Comparison of ENCODE assay signal across 22 cellular contexts in genomic region chr3:98892263-98892662, GRCh38. TPM values are rescaled to one million over a fixed set of nuclear protein-coding genes. Genes with fewer than 3 reads are reported as not detected.
DNase-seq lines count a peak whose midpoint lies in the region; ATAC-seq and TF ChIP-seq lines count a peak whose summit lies in the region.
"Had no signal": no experiment of that assay in that cellular context is flagged by ENCODE, and none has a peak within 500 bp of the region (broad histone marks: within the 10 kb centered on the region; RNA-seq: fewer than 3 reads in every experiment).

No MANE protein-coding gene starts in this region.

- H3K4me3 ChIP-seq in body of pancreas (no peak overlapping the region), gastroesophageal sphincter (no peak overlapping the region)
- H3K4me3 ChIP-seq: colonic mucosa, esophagus muscularis mucosa, lung had no signal

- H3K27me3 Mint-ChIP-seq in HFFc6 (ENCODE audit: insufficient read depth) = no peaks in the 10 kb centered on the region
- H3K27me3 Mint-ChIP-seq: IgD-negative memory B cell had no signal

- H3K4me3 Mint-ChIP-seq in HFFc6 = peak overlapping the region; percentile 60; the same call in 1 of the 2 replicates
- H3K4me3 Mint-ChIP-seq: activated CD4-positive, alpha-beta memory T cell treated with anti-CD3 and anti-CD28 coated beads, Interleukin-2, amount 10 ng/mL, durations not matched to agents 7 days and 5 days; activated naive CD8-positive, alpha-beta T cell treated with anti-CD3 and anti-CD28 coated beads, Interleukin-2, amount 10 ng/mL, durations not matched to agents 7 days and 5 days; IgD-negative memory B cell had no signal

- in situ Hi-C loops in G401 (cut with HindIII; ENCODE audit: low sequenced_read_pairs) = no loop called here

- ATAC-seq in body of pancreas (no peak), HG03280 (IDR thresholded peaks at IDR 0.05; ENCODE audit: unreplicated experiment) (no peak), gastroesophageal sphincter (no peak)
- ATAC-seq: activated CD4-positive, CD25-positive, alpha-beta regulatory T cell treated with anti-CD3 and anti-CD28 coated beads, Interleukin-2, amount 50 U/mL, for 24 hours had no signal

- H3K36me3 ChIP-seq in body of pancreas (replicated peaks in 1 of 2; ENCODE audit: insufficient read depth in 1 of 2, low read depth in 2 of 2) = no peaks in the 10 kb centered on the region
- no peaks in the 10 kb centered on the region for H3K36me3 ChIP-seq in gastroesophageal sphincter
- H3K36me3 ChIP-seq: colonic mucosa, esophagus muscularis mucosa had no signal

- no peak for TF ChIP-seq POLR2A in body of pancreas (IDR thresholded peaks at IDR 0.05)
- TF ChIP-seq POLR2A in gastroesophageal sphincter (IDR thresholded peaks at IDR 0.05) = no peak

- TF ChIP-seq EP300 in gastroesophageal sphincter (IDR thresholded peaks at IDR 0.05) = no peak

- H3K27me3 ChIP-seq in body of pancreas (no peaks in the 10 kb centered on the region), gastroesophageal sphincter (no peaks in the 10 kb centered on the region)
- H3K27me3 ChIP-seq: colonic mucosa, esophagus muscularis mucosa had no signal

- peaks cover 13% of the 10 kb centered on the region for H3K4me1 ChIP-seq in body of pancreas
- peaks cover 6 to 39% (median 22%) of the 10 kb centered on the region in 3 donors for H3K4me1 ChIP-seq in gastroesophageal sphincter
- H3K4me1 ChIP-seq: colonic mucosa had no signal

- no peaks in the 10 kb centered on the region for H3K9me3 Mint-ChIP-seq in HFFc6
- H3K9me3 Mint-ChIP-seq: activated CD4-positive, alpha-beta memory T cell treated with anti-CD3 and anti-CD28 coated beads, Interleukin-2, amount 10 ng/mL, durations not matched to agents 7 days and 5 days; activated naive CD8-positive, alpha-beta T cell treated with anti-CD3 and anti-CD28 coated beads, Interleukin-2, amount 10 ng/mL, durations not matched to agents 7 days and 5 days; IgD-negative memory B cell had no signal

- DNase-seq in A172 (ENCODE audit: low spot score) (peak; percentile 38), HFFc6 (no peak), astrocyte of the hippocampus (ENCODE audit: low read depth, low spot score) (peak; percentile 22), kidney tubule cell (ENCODE audit: low spot score) (peak; percentile 56), body of pancreas (no peak), G401 (ENCODE audit: low spot score) (no peak)
- DNase-seq: ACHN; activated CD4-positive, alpha-beta memory T cell treated with anti-CD3 and anti-CD28 coated beads, Interleukin-2, amount 10 ng/mL, durations not matched to agents 7 days and 5 days; activated naive CD8-positive, alpha-beta T cell treated with anti-CD3 and anti-CD28 coated beads, Interleukin-2, amount 10 ng/mL, durations not matched to agents 7 days and 5 days; colonic mucosa; DMS53; effector memory CD4-positive, alpha-beta T cell; NCI-H446; SIG-M5; small intestine; stimulated activated CD4-positive, alpha-beta T cell treated with anti-CD3 and anti-CD28 coated beads, Interleukin-2, amount 100 ng/mL, for 24 hours had no signal

- 93 to 97% methylated on average over 3 of the region's 3 CpGs for WGBS in body of pancreas, 2 donors
- WGBS in gastroesophageal sphincter (ENCODE audit: low coverage in 1 of 2), 2 donors = 89 to 96% methylated on average over 3 of the region's 3 CpGs

- peaks cover 10% of the 10 kb centered on the region for H3K4me1 Mint-ChIP-seq in HFFc6 (ENCODE audit: low read depth)
- H3K4me1 Mint-ChIP-seq: activated CD4-positive, alpha-beta memory T cell treated with anti-CD3 and anti-CD28 coated beads, Interleukin-2, amount 10 ng/mL, durations not matched to agents 7 days and 5 days; activated naive CD8-positive, alpha-beta T cell treated with anti-CD3 and anti-CD28 coated beads, Interleukin-2, amount 10 ng/mL, durations not matched to agents 7 days and 5 days had no signal

- no peak overlapping the region for H3K27ac ChIP-seq in body of pancreas
- H3K27ac ChIP-seq in gastroesophageal sphincter = no peak overlapping the region
- H3K27ac ChIP-seq: colonic mucosa, esophagus muscularis mucosa had no signal

- H3K27ac Mint-ChIP-seq in HFFc6 = peak overlapping the region; percentile 69
- H3K27ac Mint-ChIP-seq: activated CD4-positive, alpha-beta memory T cell treated with anti-CD3 and anti-CD28 coated beads, Interleukin-2, amount 10 ng/mL, durations not matched to agents 7 days and 5 days; activated naive CD8-positive, alpha-beta T cell treated with anti-CD3 and anti-CD28 coated beads, Interleukin-2, amount 10 ng/mL, durations not matched to agents 7 days and 5 days; IgD-negative memory B cell had no signal

- intact Hi-C loops in body of pancreas (cut with DNase I) = no loop called here

- H3K9me3 ChIP-seq in body of pancreas (no peaks in the 10 kb centered on the region), gastroesophageal sphincter (no peaks in the 10 kb centered on the region)
- H3K9me3 ChIP-seq: colonic mucosa, esophagus muscularis mucosa had no signal

- no peak for TF ChIP-seq CTCF in HFFc6 (IDR thresholded peaks at IDR 0.05)
- TF ChIP-seq CTCF in body of pancreas (IDR thresholded peaks at IDR 0.05) = no peak
- TF ChIP-seq CTCF in gastroesophageal sphincter (IDR thresholded peaks at IDR 0.05) = no peak

- H3K36me3 Mint-ChIP-seq in HFFc6 (ENCODE audit: low read depth) = peaks cover 39% of the 10 kb centered on the region
- H3K36me3 Mint-ChIP-seq: activated naive CD8-positive, alpha-beta T cell treated with anti-CD3 and anti-CD28 coated beads, Interleukin-2, amount 10 ng/mL, durations not matched to agents 7 days and 5 days; IgD-negative memory B cell had no signal

RNA-seq across cellular contexts. Expression of gene DCBLD2, which starts 9.2 kb away (rescaled TPM):
- total RNA-seq in A172 (2014; rRNA removed; shearing (Covaris generic)) = 808 and 1,036 TPM in 2 replicates
- total RNA-seq in HFFc6 (2021; fragmentation: NEBNext Ultra II Directional; extraction: Animal tissue kit (Norgen Biotek cat#: 25700)) = 100 to 1,000 TPM; 199 to 436 (median 233) TPM
- total RNA-seq in body of pancreas (10 to 100 TPM; 15.3 to 22.4 TPM), gastroesophageal sphincter (10 to 100 TPM; 45.3 to 58.8 (median 52.4) TPM)
- 0.20 and 0.86 TPM in 2 replicates for total RNA-seq in G401 (2014; rRNA removed; shearing (Covaris generic))

Comparison
In these comparisons a context has a peak if more than half of its experiments do, and no peak if none do; other contexts are left out.
1. DNase-seq: peak in A172 (single experiment), astrocyte of the hippocampus (single experiment) and kidney tubule cell (single experiment); none in HFFc6 (single experiment), body of pancreas (0 of 4) and G401 (single experiment).